Comparison of ENCODE assay signal across 11 cellular contexts in genomic region chr7:41886906-41887311, GRCh38.
A peak's percentile ranks its signal among the peaks of the same experiment; 100 is the strongest.
DNase-seq lines count a peak whose midpoint lies in the region; ATAC-seq and TF ChIP-seq lines count a peak whose summit lies in the region.
"Had no signal": no experiment of that assay in that cellular context is flagged by ENCODE, and none has a peak within 500 bp of the region (broad histone marks: within the 10 kb centered on the region; RNA-seq: fewer than 3 reads in every experiment).

No MANE protein-coding gene starts in this region.

- no peaks in the 10 kb centered on the region for H3K27me3 Mint-ChIP-seq in natural killer cell treated with Interleukin-12 subunit alpha and Interleukin-12 subunit beta and Interleukin-15 and Interleukin-18, amount 100 ng/mL, for 72 hours
- H3K27me3 Mint-ChIP-seq in natural killer cell (ENCODE audit: low read depth in 2 of 2) (no peaks in the 10 kb centered on the region), memory B cell (no peaks in the 10 kb centered on the region)

- H3K4me1 Mint-ChIP-seq in natural killer cell treated with Interleukin-12 subunit alpha and Interleukin-12 subunit beta and Interleukin-15 and Interleukin-18, amount 100 ng/mL, for 72 hours (ENCODE audit: low read depth in 2 of 2), result peaks cover 45 to 68% of the 10 kb centered on the region in 2 donors
- H3K4me1 Mint-ChIP-seq in natural killer cell (peaks cover 12 to 13% of the 10 kb centered on the region in 2 donors), memory B cell (peaks cover 61% of the 10 kb centered on the region)

- no peak overlapping the region for H3K4me3 Mint-ChIP-seq in natural killer cell treated with Interleukin-12 subunit alpha and Interleukin-12 subunit beta and Interleukin-15 and Interleukin-18, amount 100 ng/mL, for 72 hours
- H3K4me3 Mint-ChIP-seq in natural killer cell, result no peak overlapping the region
- H3K4me3 Mint-ChIP-seq in memory B cell, result no peak overlapping the region

- peaks cover 6% of the 10 kb centered on the region for H3K9me3 Mint-ChIP-seq in natural killer cell treated with Interleukin-12 subunit alpha and Interleukin-12 subunit beta and Interleukin-15 and Interleukin-18, amount 100 ng/mL, for 72 hours
- H3K9me3 Mint-ChIP-seq in natural killer cell (no peaks in the 10 kb centered on the region), memory B cell (peaks cover 1% of the 10 kb centered on the region)

- TF ChIP-seq CTCF in natural killer cell (IDR thresholded peaks at IDR 0.05) (no peak), epithelial cell of esophagus (IDR thresholded peaks at IDR 0.05; ENCODE audit: insufficient read depth, low read depth, low read length, missing control alignments) (no peak)

- H3K4me3 ChIP-seq in epithelial cell of esophagus (ENCODE audit: low read length), result no peak overlapping the region
- no peak overlapping the region for H3K4me3 ChIP-seq in aorta (ENCODE audit: low read length in 2 of 2)
- H3K4me3 ChIP-seq: adrenal gland had no signal

- peaks cover 2 to 10% of the 10 kb centered on the region in 2 donors for H3K4me1 ChIP-seq in aorta (ENCODE audit: control insufficient read depth in 1 of 2, insufficient read depth in 2 of 2, low read length in 2 of 2)

- H3K36me3 ChIP-seq in aorta (ENCODE audit: control insufficient read depth in 1 of 2, insufficient read depth in 2 of 2, low read length in 1 of 2), result no peaks in the 10 kb centered on the region
- H3K36me3 ChIP-seq: adrenal gland had no signal

- no peak for ATAC-seq in natural killer cell treated with Interleukin-12 subunit alpha and Interleukin-12 subunit beta and Interleukin-15 and Interleukin-18, amount 100 ng/mL, for 72 hours
- ATAC-seq in natural killer cell, result no peak
- ATAC-seq in memory B cell (ENCODE audit: low read depth), result no peak
- peak; percentile 70 for ATAC-seq in aorta (ENCODE audit: low FRiP score)

- intact Hi-C loops in natural killer cell (cut with micrococcal nuclease) (no loop called here), aorta (cut with DNase I) (no loop called here)

- no peaks in the 10 kb centered on the region for H3K27me3 ChIP-seq in aorta (ENCODE audit: control insufficient read depth in 1 of 2, insufficient read depth in 2 of 2, low read length in 1 of 2)
- H3K27me3 ChIP-seq: adrenal gland had no signal

- no peak overlapping the region for H3K27ac ChIP-seq in aorta (ENCODE audit: low read depth in 1 of 2, low read length in 2 of 2)

- H3K27ac Mint-ChIP-seq in natural killer cell treated with Interleukin-12 subunit alpha and Interleukin-12 subunit beta and Interleukin-15 and Interleukin-18, amount 100 ng/mL, for 72 hours, result peak overlapping the region; percentile 25 to 78
- H3K27ac Mint-ChIP-seq in natural killer cell (no peak overlapping the region), memory B cell (peak overlapping the region; percentile 14)

- WGBS in aorta, 2 donors, result 9 to 15% methylated on average over 5 of the region's 5 CpGs

- DNase-seq in natural killer cell treated with Interleukin-12 subunit alpha and Interleukin-12 subunit beta and Interleukin-15 and Interleukin-18, amount 100 ng/mL, for 72 hours (ENCODE audit: low spot score), result no peak
- DNase-seq in natural killer cell (no peak), epithelial cell of esophagus (ENCODE audit: low read depth) (peak; percentile 72), memory B cell (ENCODE audit: low spot score in 2 of 2) (no peak), aorta (peak; percentile 89), SIG-M5 (lab: John Stamatoyannopoulos, UW) (no peak), NCI-H1930 (lab: John Stamatoyannopoulos, UW) (no peak), MV-4-11 (lab: John Stamatoyannopoulos, UW) (no peak)
- DNase-seq: NCI-H146, T-helper 9 cell had no signal

- peaks cover 8% of the 10 kb centered on the region for H3K36me3 Mint-ChIP-seq in natural killer cell treated with Interleukin-12 subunit alpha and Interleukin-12 subunit beta and Interleukin-15 and Interleukin-18, amount 100 ng/mL, for 72 hours
- H3K36me3 Mint-ChIP-seq in natural killer cell, result no peaks in the 10 kb centered on the region
- no peaks in the 10 kb centered on the region for H3K36me3 Mint-ChIP-seq in memory B cell

- H3K9me3 ChIP-seq in aorta (ENCODE audit: control insufficient read depth, low read length), result no peaks in the 10 kb centered on the region
- H3K9me3 ChIP-seq: adrenal gland had no signal

Comparison
In these comparisons a context has a peak if more than half of its experiments do, and no peak if none do; other contexts are left out.
1. H3K27ac Mint-ChIP-seq: peak in natural killer cell treated with Interleukin-12 subunit alpha and Interleukin-12 subunit beta and Interleukin-15 and Interleukin-18, amount 100 ng/mL, for 72 hours (2 of 2) and memory B cell (single experiment); none in natural killer cell (0 of 2).
2. DNase-seq: peak in epithelial cell of esophagus (single experiment) and aorta (2 of 2); none in natural killer cell treated with Interleukin-12 subunit alpha and Interleukin-12 subunit beta and Interleukin-15 and Interleukin-18, amount 100 ng/mL, for 72 hours (single experiment), natural killer cell (single experiment), memory B cell (0 of 2), SIG-M5 (single experiment), NCI-H1930 (0 of 2) and MV-4-11 (single experiment).